ENCODE assay signal across 8 cellular contexts in the genomic region with DNA sequence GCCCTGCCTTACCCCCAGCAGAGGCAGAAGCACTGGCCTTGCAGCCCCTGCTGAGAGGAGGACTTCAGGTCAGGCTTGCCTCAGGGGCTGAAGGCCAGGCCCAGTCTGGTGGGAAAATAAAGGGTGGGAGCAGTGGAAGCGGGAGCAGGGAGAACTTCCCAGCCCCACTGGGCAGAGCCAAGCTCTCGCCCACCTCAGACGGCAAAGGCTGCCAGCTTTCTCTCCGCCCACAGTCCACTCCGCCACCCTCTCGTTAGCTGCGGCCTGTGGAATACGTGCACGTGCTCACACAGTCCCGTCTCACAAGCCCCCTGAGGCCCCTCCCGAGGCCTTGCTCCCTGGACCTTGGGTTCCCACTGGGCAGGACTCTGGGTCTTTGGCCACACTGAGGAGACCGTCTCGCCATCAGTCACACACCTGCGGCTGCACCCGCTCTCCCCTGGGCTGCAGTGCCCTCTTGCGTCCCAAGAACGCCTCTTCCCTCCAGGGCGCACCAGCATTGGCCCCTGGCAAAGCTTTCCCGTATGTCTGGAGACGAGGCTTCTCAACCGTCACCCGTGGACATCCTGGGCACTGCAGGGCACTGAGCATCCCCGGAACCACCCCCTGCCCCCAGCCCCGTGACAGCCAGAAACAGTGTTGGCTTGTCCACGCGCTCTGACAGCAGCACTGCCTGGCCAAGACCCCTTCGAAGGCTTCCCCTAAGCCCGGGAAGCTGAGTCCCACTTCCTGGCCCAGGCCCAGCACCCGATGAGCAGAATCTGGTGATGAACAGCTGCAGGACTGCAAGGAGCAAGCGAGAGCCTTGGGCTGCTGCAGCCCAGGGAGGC. TPM values are rescaled to one million over a fixed set of nuclear protein-coding genes. Genes with fewer than 3 reads are reported as not detected.
DNase-seq lines count a peak whose midpoint lies in the region; ATAC-seq and TF ChIP-seq lines count a peak whose summit lies in the region.

No MANE protein-coding gene starts in this region.

- H4K20me1 ChIP-seq in OCI-LY3 (ENCODE audit: insufficient read depth, low read length): no peaks in the 10 kb centered on the region

- DNase-seq in GF-D8 (lab: John Stamatoyannopoulos, UW) (peak; percentile 22), HUDEP-2 (lab: John Stamatoyannopoulos, UW; ENCODE audit: unreplicated experiment in 76 of 76) (peak in 59 of 76 experiments; percentile 8 to 76 (median 42)), esophagus muscularis mucosa (ENCODE audit: extremely low spot score) (no peak), stomach (peak; percentile 84)
- DNase-seq in activated T-cell treated with anti-CD3 and anti-CD28 coated beads, Interleukin-2, amount 50 U/mL, for 1 hour: peak; percentile 78
- DNase-seq in natural killer cell treated with Interleukin-12 subunit alpha and Interleukin-12 subunit beta and Interleukin-15 and Interleukin-18, amount 100 ng/mL, for 72 hours (ENCODE audit: low spot score): peak; percentile 80

- 40% methylated on average over 15 of the region's 30 CpGs for WGBS in esophagus muscularis mucosa
- 22 to 33% (median 26%) methylated on average over 13 to 30 of the region's 30 CpGs for WGBS in stomach, 5 donors

- ATAC-seq in natural killer cell treated with Interleukin-12 subunit alpha and Interleukin-12 subunit beta and Interleukin-15 and Interleukin-18, amount 100 ng/mL, for 72 hours: peak; percentile 85 to 87
- no peak for ATAC-seq in HG03280 (IDR thresholded peaks at IDR 0.05; ENCODE audit: unreplicated experiment)

- no peak overlapping the region for H3K9ac ChIP-seq in OCI-LY3 (ENCODE audit: low read length)

- H3K36me3 ChIP-seq in OCI-LY3 (replicated peaks; ENCODE audit: low read depth, low read length) (peaks cover 7% of the 10 kb centered on the region), esophagus muscularis mucosa (peaks cover 6 to 10% (median 9%) of the 10 kb centered on the region in 4 donors), stomach (peaks cover 0 to 12% (median 11%) of the 10 kb centered on the region in 4 donors)

- H3K9me3 ChIP-seq in OCI-LY3 (ENCODE audit: insufficient read depth, low read length) (no peaks in the 10 kb centered on the region), esophagus muscularis mucosa (no peaks in the 10 kb centered on the region), stomach (no peaks in the 10 kb centered on the region)

- H3K4me1 ChIP-seq in OCI-LY3 (ENCODE audit: low read length): no peaks in the 10 kb centered on the region; the same call in 1 of the 2 replicates
- H3K4me1 ChIP-seq in esophagus muscularis mucosa: peaks cover 0 to 9% (median 4%) of the 10 kb centered on the region in 4 donors
- peaks cover 0 to 16% (median 15%) of the 10 kb centered on the region in 4 donors for H3K4me1 ChIP-seq in stomach

- H2AFZ ChIP-seq in OCI-LY3 (ENCODE audit: low read depth, low read length): peak overlapping the region; percentile 76; the same call in 1 of the 2 replicates

- H3K27ac Mint-ChIP-seq in natural killer cell treated with Interleukin-12 subunit alpha and Interleukin-12 subunit beta and Interleukin-15 and Interleukin-18, amount 100 ng/mL, for 72 hours: no peak overlapping the region

- peaks cover 5 to 6% of the 10 kb centered on the region in 2 donors for H3K4me1 Mint-ChIP-seq in natural killer cell treated with Interleukin-12 subunit alpha and Interleukin-12 subunit beta and Interleukin-15 and Interleukin-18, amount 100 ng/mL, for 72 hours (ENCODE audit: low read depth in 2 of 2)

- no peak for TF ChIP-seq EP300 in esophagus muscularis mucosa (IDR thresholded peaks at IDR 0.05)
- TF ChIP-seq EP300 in stomach (IDR thresholded peaks at IDR 0.05): no peak

- H3K9me3 Mint-ChIP-seq in natural killer cell treated with Interleukin-12 subunit alpha and Interleukin-12 subunit beta and Interleukin-15 and Interleukin-18, amount 100 ng/mL, for 72 hours: no peaks in the 10 kb centered on the region

- H3K27me3 Mint-ChIP-seq in natural killer cell treated with Interleukin-12 subunit alpha and Interleukin-12 subunit beta and Interleukin-15 and Interleukin-18, amount 100 ng/mL, for 72 hours: no peaks in the 10 kb centered on the region

- no peak overlapping the region for H3K27ac ChIP-seq in OCI-LY3 (ENCODE audit: low read length)
- H3K27ac ChIP-seq in esophagus muscularis mucosa (replicated peaks in 1 of 4): no peak overlapping the region
- H3K27ac ChIP-seq in stomach: no peak overlapping the region

- H3K4me3 Mint-ChIP-seq in natural killer cell treated with Interleukin-12 subunit alpha and Interleukin-12 subunit beta and Interleukin-15 and Interleukin-18, amount 100 ng/mL, for 72 hours: no peak overlapping the region

- no peaks in the 10 kb centered on the region for H3K79me2 ChIP-seq in OCI-LY3 (ENCODE audit: low read length)

- intact Hi-C loops in esophagus muscularis mucosa (cut with DNase I) (loop anchor here (5.0 kb wide), 1 partner anchor 245 kb away; no protein-coding TSS in a partner anchor), stomach (cut with DNase I; ENCODE audit: low total_unique reads) (loop anchor here (10.0 kb wide), 1 partner anchor 127 kb away; the partner anchor contains the start of gene FAM234A)

- TF ChIP-seq POLR2A in esophagus muscularis mucosa (IDR thresholded peaks at IDR 0.05; ENCODE audit: low read depth) (no peak), stomach (IDR thresholded peaks at IDR 0.05) (no peak)

- H3K27me3 ChIP-seq in OCI-LY3 (ENCODE audit: low read depth, low read length) (no peaks in the 10 kb centered on the region), esophagus muscularis mucosa (peaks cover 0 to 38% (median 0%) of the 10 kb centered on the region in 4 donors), stomach (peaks cover 0 to 21% (median 0%) of the 10 kb centered on the region in 3 donors)

- H3K4me3 ChIP-seq in OCI-LY3 (ENCODE audit: low read length) (peak overlapping the region; percentile 59), esophagus muscularis mucosa (no peak overlapping the region), stomach (no peak overlapping the region)

- peak overlapping the region; percentile 82 for H3K4me2 ChIP-seq in OCI-LY3 (ENCODE audit: low read length)

- TF ChIP-seq CTCF in OCI-LY3 (IDR thresholded peaks at IDR 0.05; ENCODE audit: low read depth, low read length): peak; percentile 81
- peak; percentile 52 to 77 (median 68) for TF ChIP-seq CTCF in esophagus muscularis mucosa (IDR thresholded peaks at IDR 0.05)
- TF ChIP-seq CTCF in stomach (IDR thresholded peaks at IDR 0.05): peak in 5 of 7 experiments; percentile 59 to 72 (median 68)

- H3K36me3 Mint-ChIP-seq in natural killer cell treated with Interleukin-12 subunit alpha and Interleukin-12 subunit beta and Interleukin-15 and Interleukin-18, amount 100 ng/mL, for 72 hours: no peaks in the 10 kb centered on the region

RNA-seq across cellular contexts. Expression of gene MRPL28, which starts 8.3 kb away (rescaled TPM):
- 10 to 100 TPM; 53.6 to 93.8 (median 69.5) TPM for total RNA-seq in esophagus muscularis mucosa
- total RNA-seq in natural killer cell treated with Interleukin-12 subunit alpha and Interleukin-12 subunit beta and Interleukin-15 and Interleukin-18, amount 100 ng/mL, for 72 hours: 10 to 100 TPM; 80.6 to 98.6 TPM
- total RNA-seq in stomach: 100 to 1,000 TPM in 1 of 5 donors, 10 to 100 TPM in 3, 1 to 10 TPM in 1; 9.9 to 106 (median 30.7) TPM
- 100 to 1,000 TPM in 1 of 3 donors, 10 to 100 TPM in 2; 78.8 to 100 (median 83.4) TPM for polyA plus RNA-seq in stomach

RNA-seq across cellular contexts. Expression of gene AXIN1, which starts 9.6 kb away (rescaled TPM):
- total RNA-seq in esophagus muscularis mucosa: 10 to 100 TPM; 24.1 to 56.2 (median 44.1) TPM
- total RNA-seq in natural killer cell treated with Interleukin-12 subunit alpha and Interleukin-12 subunit beta and Interleukin-15 and Interleukin-18, amount 100 ng/mL, for 72 hours: 10 to 100 TPM; 20.1 to 29.1 TPM
- total RNA-seq in stomach: 10 to 100 TPM; 11.7 to 69.2 (median 17.0) TPM
- polyA plus RNA-seq in stomach: 10 to 100 TPM; 13.3 to 19.1 (median 17.9) TPM

RNA-seq across cellular contexts. Expression of gene PGAP6, which starts 19.7 kb away (rescaled TPM):
- total RNA-seq in esophagus muscularis mucosa: 10 to 100 TPM; 32.8 to 53.5 (median 46.3) TPM
- total RNA-seq in natural killer cell treated with Interleukin-12 subunit alpha and Interleukin-12 subunit beta and Interleukin-15 and Interleukin-18, amount 100 ng/mL, for 72 hours: 10 to 100 TPM; 39.4 to 46.8 TPM
- total RNA-seq in stomach: 100 to 1,000 TPM in 4 of 5 donors, 10 to 100 TPM in 1; 20.7 to 364 (median 162) TPM
- 10 to 100 TPM; 27.7 to 54.4 (median 33.9) TPM for polyA plus RNA-seq in stomach

RNA-seq across cellular contexts. Expression of gene NME4, which starts 34.9 kb away (rescaled TPM):
- total RNA-seq in esophagus muscularis mucosa (100 to 1,000 TPM; 114 to 158 (median 124) TPM), stomach (100 to 1,000 TPM in 1 of 5 donors, 10 to 100 TPM in 4; 23.3 to 187 (median 49.0) TPM)
- 1 to 10 TPM; 2.7 to 9.1 TPM for total RNA-seq in natural killer cell treated with Interleukin-12 subunit alpha and Interleukin-12 subunit beta and Interleukin-15 and Interleukin-18, amount 100 ng/mL, for 72 hours
- 10 to 100 TPM; 84.0 to 97.7 (median 95.6) TPM for polyA plus RNA-seq in stomach

RNA-seq across cellular contexts. Expression of gene DECR2, which starts 39.6 kb away (rescaled TPM):
- total RNA-seq in esophagus muscularis mucosa: 10 to 100 TPM; 11.8 to 18.3 (median 17.4) TPM
- total RNA-seq in natural killer cell treated with Interleukin-12 subunit alpha and Interleukin-12 subunit beta and Interleukin-15 and Interleukin-18, amount 100 ng/mL, for 72 hours: 10 to 100 TPM in 1 of 2 donors, 1 to 10 TPM in 1; 4.5 to 28.6 TPM
- total RNA-seq in stomach: 100 to 1,000 TPM in 1 of 5 donors, 10 to 100 TPM in 2, 1 to 10 TPM in 2; 5.8 to 149 (median 12.5) TPM
- polyA plus RNA-seq in stomach: 10 to 100 TPM; 20.8 to 24.5 (median 22.6) TPM
